9 cellular contexts compared by ENCODE assay signal in the genomic region with DNA sequence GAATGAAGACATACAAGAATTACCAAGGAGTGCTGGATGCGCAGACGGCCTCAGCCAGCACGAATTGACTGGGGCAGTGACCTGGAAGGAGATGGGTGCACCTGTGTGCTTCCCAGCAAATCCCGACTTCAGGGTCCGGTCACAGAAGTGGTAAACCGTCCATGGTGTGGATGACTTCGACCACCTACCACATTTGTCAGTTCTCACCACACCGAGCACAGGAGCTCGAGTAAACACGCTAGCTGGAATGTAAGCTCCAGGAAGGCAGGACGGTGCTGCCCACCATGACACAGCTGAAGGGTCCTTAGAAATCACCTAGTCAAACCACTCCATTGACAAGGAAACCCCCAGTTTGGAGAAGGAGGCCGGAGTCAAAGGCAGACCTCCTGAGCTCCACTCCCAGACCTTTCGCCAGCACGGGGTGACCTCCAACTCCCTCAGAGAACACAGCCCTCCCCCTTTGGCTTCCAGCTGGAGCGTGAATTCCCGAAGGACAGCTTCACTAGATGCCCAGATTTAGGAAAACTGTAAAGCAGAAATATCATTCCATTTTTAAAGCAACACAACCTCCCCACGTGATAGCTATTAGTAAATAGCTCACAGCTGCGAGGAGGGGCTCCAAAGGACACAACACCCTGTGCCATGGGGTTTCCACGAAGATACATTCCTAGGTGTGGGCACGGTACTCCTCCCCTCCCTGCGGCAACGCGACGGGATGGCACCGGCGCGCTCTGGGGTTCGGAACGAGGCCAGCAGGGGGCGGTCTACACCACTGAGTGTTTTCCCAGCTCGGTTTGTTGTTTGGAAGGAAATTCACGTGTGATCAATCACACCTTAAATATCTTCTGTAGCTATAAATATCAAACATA. TPM values are rescaled to one million over a fixed set of nuclear protein-coding genes. Genes with fewer than 3 reads are reported as not detected.
DNase-seq lines count a peak whose midpoint lies in the region; ATAC-seq and TF ChIP-seq lines count a peak whose summit lies in the region.
"Had no signal": no experiment of that assay in that cellular context is flagged by ENCODE, and none has a peak within 500 bp of the region (broad histone marks: within the 10 kb centered on the region; RNA-seq: fewer than 3 reads in every experiment).

No MANE protein-coding gene starts in this region.

- WGBS in SK-N-SH (ENCODE audit: low lambda C conversion rate), result 3% methylated on average over 26 of the region's 32 CpGs
- WGBS in spleen, 5 donors, result 36 to 62% (median 39%) methylated on average over 21 to 32 of the region's 32 CpGs

- H3K9me2 ChIP-seq in HCT116 (ENCODE audit: insufficient read depth) (no peaks in the 10 kb centered on the region), SK-N-SH (no peaks in the 10 kb centered on the region)

- H4K20me1 ChIP-seq in HCT116 (ENCODE audit: insufficient read depth) (no peaks in the 10 kb centered on the region), SK-N-SH (ENCODE audit: insufficient read depth) (no peaks in the 10 kb centered on the region)

- no peaks in the 10 kb centered on the region for H3F3A ChIP-seq in SK-N-SH (replicated peaks; ENCODE audit: insufficient read depth)

- peaks cover 0 to 4% of the 10 kb centered on the region in 2 experiments; a peak in 2 of 4 replicates for H3K4me1 ChIP-seq in HCT116 (ENCODE audit: control insufficient read depth in 1 of 2, insufficient read depth in 2 of 2, low read length in 2 of 2)
- H3K4me1 ChIP-seq in SK-N-SH (ENCODE audit: control insufficient read depth in 1 of 2, insufficient read depth in 2 of 2, low read depth in 1 of 2, low read length in 1 of 2), result no peaks in the 10 kb centered on the region
- H3K4me1 ChIP-seq in spleen, result peaks cover 0 to 8% (median 5%) of the 10 kb centered on the region in 6 donors

- RAD21 ChIA-PET in HCT116 (lab: Charles Lee; ENCODE audit: low non-redundant PET in 1 of 2, low total read pairs in 2 of 2, uncharacterized antibody in 2 of 2, unreplicated experiment in 2 of 2), result interaction anchor here (0.6 to 2.3 kb wide), 4 partner anchors 73 to 384 kb away, joined by 3 to 14 read pairs (median 4); no protein-coding TSS in a partner anchor

- ATAC-seq in HCT116, result peak; percentile 99

- H3K36me3 ChIP-seq in HCT116 (ENCODE audit: control insufficient read depth in 1 of 2, insufficient read depth in 2 of 2, low read length in 2 of 2) (no peaks in the 10 kb centered on the region), SK-N-SH (replicated peaks in 1 of 2; ENCODE audit: control insufficient read depth in 1 of 2, insufficient read depth in 2 of 2, low read length in 1 of 2) (no peaks in the 10 kb centered on the region), spleen (no peaks in the 10 kb centered on the region)

- peak; percentile 78 to 97 (median 89) for TF ChIP-seq CTCF in HCT116 (IDR thresholded peaks at IDR 0.05 in 2 of 3, conservative IDR thresholded peaks at IDR 0.05 in 1 of 3; ENCODE audit: borderline replicate concordance in 1 of 3, insufficient read depth in 1 of 3, low read depth in 2 of 3, low read length in 2 of 3)
- peak; percentile 73 for TF ChIP-seq CTCF in SK-N-SH (IDR thresholded peaks at IDR 0.05)
- peak in 10 of 11 experiments; percentile 32 to 79 (median 66) for TF ChIP-seq CTCF in spleen (IDR thresholded peaks at IDR 0.05 in 8 of 11, conservative IDR thresholded peaks at IDR 0.05 in 3 of 11)

- H2AFZ ChIP-seq in HCT116 (ENCODE audit: low read depth, low read length, poor library complexity, severe bottlenecking) (peak overlapping the region; percentile 86), SK-N-SH (ENCODE audit: low read depth) (no peak overlapping the region)

- H3K9ac ChIP-seq in HCT116 (ENCODE audit: low read length) (no peak overlapping the region), SK-N-SH (no peak overlapping the region)

- TF ChIP-seq RAD21 in HCT116 (IDR thresholded peaks at IDR 0.05; ENCODE audit: low read depth) (peak; percentile 88), SK-N-SH (IDR thresholded peaks at IDR 0.05; ENCODE audit: low read length) (peak; percentile 61)

- intact Hi-C loops in HCT116 (cut with micrococcal nuclease), result loop anchor here (1.0 to 10.0 kb wide), 5 partner anchors 73 to 582 kb away; no protein-coding TSS in a partner anchor
- intact Hi-C loops in spleen (cut with DNase I; ENCODE audit: low total_unique reads), result no loop called here

- 0 out of 2 replicates have a peak, but pooled peaks cover 6% of the 10 kb centered on the region for H3K27me3 ChIP-seq in HCT116 (ENCODE audit: insufficient read depth, low read length)
- peaks cover 51% of the 10 kb centered on the region for H3K27me3 ChIP-seq in SK-N-SH (ENCODE audit: insufficient read depth)
- peaks cover 0 to 67% (median 8%) of the 10 kb centered on the region in 7 donors for H3K27me3 ChIP-seq in spleen (replicated peaks in 1 of 7)

- H3K79me2 ChIP-seq in HCT116 (ENCODE audit: insufficient read depth, low read length) (no peaks in the 10 kb centered on the region), SK-N-SH (ENCODE audit: insufficient read depth) (no peaks in the 10 kb centered on the region)

- POLR2A ChIA-PET in HCT116 (lab: Charles Lee) (interaction anchor here (1.6 kb wide), 2 partner anchors 73 to 78 kb away, joined by 3 read pairs; no protein-coding TSS in a partner anchor), SK-N-SH (lab: Yijun Ruan, JAX) (no interaction called here)

- H3K27ac ChIP-seq in HCT116 (ENCODE audit: low read depth, low read length) (no peak overlapping the region), SK-N-SH (ENCODE audit: low read depth in 2 of 2, low read length in 1 of 2) (no peak overlapping the region), spleen (no peak overlapping the region)

- TF ChIP-seq EP300 in SK-N-SH (IDR thresholded peaks at IDR 0.05; ENCODE audit: borderline replicate concordance in 1 of 2, low read depth in 1 of 2, low read length in 1 of 2), result no peak

- DNase-seq in Ammon's horn (ENCODE audit: low spot score) (peak; percentile 68), HCT116 (ENCODE audit: low read depth, low spot score) (peak; percentile 27), SK-N-SH (peak; percentile 59), astrocyte of the hippocampus (ENCODE audit: low read depth, low spot score) (peak; percentile 54), iPS-NIHi11 (ENCODE audit: low spot score) (peak; percentile 89), spleen (no peak), DMS153 treated with DMSO at 0.1 percent for 48 hours (lab: John Stamatoyannopoulos, UW; ENCODE audit: unreplicated experiment) (no peak), DMS153 (lab: John Stamatoyannopoulos, UW) (no peak)

- no peaks in the 10 kb centered on the region; a peak in 1 of 4 replicates for H3K9me3 ChIP-seq in HCT116 (ENCODE audit: control insufficient read depth in 1 of 2, insufficient read depth in 1 of 2, low read depth in 1 of 2, low read length in 2 of 2)
- H3K9me3 ChIP-seq in SK-N-SH, result no peaks in the 10 kb centered on the region
- peaks cover 0 to 3% (median under 1%) of the 10 kb centered on the region in 8 donors for H3K9me3 ChIP-seq in spleen

- H3K4me3 ChIP-seq in HCT116 (replicated peaks in 1 of 2; ENCODE audit: low read depth in 1 of 2, low read length in 2 of 2) (no peak overlapping the region), SK-N-SH (ENCODE audit: low read depth in 2 of 2, low read length in 1 of 2) (peak overlapping the region in 1 of 2 experiments; percentile 55; a peak in 1 of 4 replicates), spleen (peak overlapping the region in 1 of 8 donors; percentile 28)

- CTCF ChIA-PET in HCT116 (lab: Charles Lee), result interaction anchor here (0.6 to 3.8 kb wide), 25 partner anchors 11 to 1149 kb away, joined by 3 to 65 read pairs (median 4); partner anchors contain the start of gene GNAL
- CTCF ChIA-PET in SK-N-SH (lab: Yijun Ruan, JAX), result interaction anchor here (0.6 to 2.0 kb wide), 18 partner anchors 12 to 582 kb away, joined by 3 to 12 read pairs (median 4); no protein-coding TSS in a partner anchor

- BruUV-seq in HCT116 (replicated peaks; lab: Mats Ljungman, UMichigan), result no TSS peak

- H3K4me2 ChIP-seq in HCT116 (ENCODE audit: low read length), result peak overlapping the region; percentile 51
- H3K4me2 ChIP-seq in SK-N-SH, result no peak overlapping the region

- TF ChIP-seq POLR2A in HCT116 (IDR thresholded peaks at IDR 0.05; ENCODE audit: borderline replicate concordance, extremely low read depth, insufficient read depth, insufficient read length), result no peak
- no peak for TF ChIP-seq POLR2A in spleen (IDR thresholded peaks at IDR 0.05)

TF ChIP-seq in HCT116, 20 proteins besides CTCF, POLR2A, EP300 and RAD21 (continues in another document):
- no peak for TF ChIP-seq ZNF274 (IDR thresholded peaks at IDR 0.05; ENCODE audit: low read depth, low read length)
- TF ChIP-seq CBX3 (IDR thresholded peaks at IDR 0.05; ENCODE audit: low read depth), result no peak

TF ChIP-seq in SK-N-SH, 30 proteins besides CTCF, POLR2A, EP300 and RAD21:
- TF ChIP-seq, protein P1, sequence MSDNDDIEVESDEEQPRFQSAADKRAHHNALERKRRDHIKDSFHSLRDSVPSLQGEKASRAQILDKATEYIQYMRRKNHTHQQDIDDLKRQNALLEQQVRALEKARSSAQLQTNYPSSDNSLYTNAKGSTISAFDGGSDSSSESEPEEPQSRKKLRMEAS (IDR thresholded peaks at IDR 0.05; ENCODE audit: low read depth), result no peak
- 0 out of 2 replicates have a peak, but pooled peaks have one; percentile 16 for TF ChIP-seq SMC3 (IDR thresholded peaks at IDR 0.05; ENCODE audit: low read depth, low read length)
TF ChIP-seq in SK-N-SH: peak in this region for 1.

RNA-seq across cellular contexts. Expression of gene GNAL, which starts 34.1 kb away (rescaled TPM):
- total RNA-seq in HCT116 (2021; ENCODE audit: unreplicated experiment), result 4.6 TPM
- polyA plus RNA-seq in HCT116 (2012), result 2.7 and 3.0 TPM in 2 replicates
- polyA plus RNA-seq in SK-N-SH (2012; rRNA removed), result 0.08 and 0.13 TPM in 2 replicates
- 0.03 and 0.07 TPM in 2 replicates for polyA plus RNA-seq in SK-N-SH (2012; cell fraction: cytosol; rRNA removed)
- polyA plus RNA-seq in SK-N-SH (2012; cell fraction: nucleus; rRNA removed), result 0.01 and 0.06 TPM in 2 replicates
- total RNA-seq in spleen, result 1 to 10 TPM; 1.6 to 5.7 (median 3.4) TPM
- polyA plus RNA-seq in spleen, result 1 to 10 TPM in 2 of 3 donors, under 1 TPM in 1; 0.74 to 1.3 (median 1.2) TPM

RNA-seq across cellular contexts. Expression of gene SLC35G4, which starts 45.6 kb away (rescaled TPM):
- not detected for total RNA-seq in HCT116 (2021; ENCODE audit: unreplicated experiment)
- polyA plus RNA-seq in HCT116 (2012), result not detected in 2 replicates
- not detected in 2 replicates for polyA plus RNA-seq in SK-N-SH (2012; rRNA removed)
- not detected in 2 replicates for polyA plus RNA-seq in SK-N-SH (2012; cell fraction: cytosol; rRNA removed)
- polyA plus RNA-seq in SK-N-SH (2012; cell fraction: nucleus; rRNA removed), result not detected in 2 replicates
- not detected for total RNA-seq in spleen
- not detected for polyA plus RNA-seq in spleen
- polyA plus RNA-seq: immature natural killer cell had no signal

Comparison
In these comparisons a context has a peak if more than half of its experiments do, and no peak if none do; other contexts are left out.
1. DNase-seq: peak in Ammon's horn (single experiment), HCT116 (single experiment), SK-N-SH (single experiment), astrocyte of the hippocampus (single experiment) and iPS-NIHi11 (single experiment); none in spleen (single experiment), DMS153 treated with DMSO at 0.1 percent for 48 hours (single experiment) and DMS153 (single experiment).
2. Peak in every context shown above with its lines, with median percentiles within 50 percentile points of each other: CTCF ChIP-seq.